ENCODE assay signal across 24 cellular contexts in genomic region chr6:129069006-129069405, GRCh38.
DNase-seq lines count a peak whose midpoint lies in the region; ATAC-seq and TF ChIP-seq lines count a peak whose summit lies in the region.
"Had no signal": no experiment of that assay in that cellular context is flagged by ENCODE, and none has a peak within 500 bp of the region (broad histone marks: within the 10 kb centered on the region; RNA-seq: fewer than 3 reads in every experiment).

No MANE protein-coding gene starts in this region.

- H3K27me3 ChIP-seq in left ventricle myocardium inferior (ENCODE audit: low read depth), result no peaks in the 10 kb centered on the region
- no peaks in the 10 kb centered on the region for H3K27me3 ChIP-seq in esophagus squamous epithelium
- H3K27me3 ChIP-seq: BE2C had no signal

- H3K27ac ChIP-seq in left ventricle myocardium inferior (replicated peaks) (peak overlapping the region; percentile 38), esophagus squamous epithelium (no peak overlapping the region)
- H3K27ac ChIP-seq: 22Rv1 had no signal

- H3K9me3 ChIP-seq in left ventricle myocardium inferior (replicated peaks), result peaks cover 7% of the 10 kb centered on the region
- no peaks in the 10 kb centered on the region for H3K9me3 ChIP-seq in esophagus squamous epithelium
- H3K9me3 ChIP-seq: BE2C had no signal

- H3K4me3 ChIP-seq in left ventricle myocardium inferior (no peak overlapping the region), esophagus squamous epithelium (no peak overlapping the region)
- H3K4me3 ChIP-seq: GM23338, K562 had no signal

- no peak for TF ChIP-seq POLR2A in esophagus squamous epithelium (IDR thresholded peaks at IDR 0.05)

- ATAC-seq in Right ventricle myocardium superior (ENCODE audit: poor library complexity) (no peak), sciatic nerve (peak; percentile 60), GM19324 (IDR thresholded peaks at IDR 0.05; ENCODE audit: low FRiP score, unreplicated experiment) (no peak), GM18517 (IDR thresholded peaks at IDR 0.05; ENCODE audit: unreplicated experiment) (no peak)
- ATAC-seq: GM23338, K562, Right ventricle myocardium inferior had no signal

- TF ChIP-seq CTCF in left ventricle myocardium inferior (IDR thresholded peaks at IDR 0.05; ENCODE audit: borderline replicate concordance) (no peak), esophagus squamous epithelium (IDR thresholded peaks at IDR 0.05) (no peak)

- peaks cover 21% of the 10 kb centered on the region for H3K4me1 ChIP-seq in left ventricle myocardium inferior
- no peaks in the 10 kb centered on the region for H3K4me1 ChIP-seq in esophagus squamous epithelium
- H3K4me1 ChIP-seq: BE2C had no signal

- DNase-seq in left ventricle myocardium inferior (no peak), Right ventricle myocardium superior (no peak), fibroblast of peridontal ligament (ENCODE audit: extremely low read depth) (peak; percentile 66), sciatic nerve (ENCODE audit: low spot score) (no peak), esophagus squamous epithelium (lab: John Stamatoyannopoulos, UW) (no peak)
- DNase-seq in central memory CD4-positive, alpha-beta T cell, result no peak
- DNase-seq: BE2C; CD4-positive, CD25-positive, alpha-beta regulatory T cell; COR-L47; DMS 273 treated with DMSO at 0.1 percent for 48 hours; DND-41; HCEC 1CT; NCI-H1105 treated with DMSO at 0.1 percent for 48 hours; NCI-H1694; NCI-H2081 treated with DMSO at 0.1 percent for 48 hours; NCI-H510A; NCI-H748 treated with DMSO at 0.1 percent for 48 hours; NK-92 treated with Interleukin-12 subunit alpha and Interleukin-12 subunit beta, amount 100 ng/mL, for 24 hours had no signal

- peaks cover 20% of the 10 kb centered on the region for H3K36me3 ChIP-seq in left ventricle myocardium inferior
- H3K36me3 ChIP-seq in esophagus squamous epithelium, result no peaks in the 10 kb centered on the region
- H3K36me3 ChIP-seq: BE2C had no signal

- intact Hi-C loops in left ventricle myocardium inferior (cut with micrococcal nuclease) (no loop called here), Right ventricle myocardium superior (cut with DNase I) (no loop called here), sciatic nerve (cut with DNase I) (no loop called here), esophagus squamous epithelium (cut with DNase I) (no loop called here)
